In genomic region chr16:31453255-31454204, GRCh38 we compare ENCODE assay signal across 1 cellular context.
TF ChIP-seq lines count a peak whose summit lies in the region.

No MANE protein-coding gene starts in this region.

TF ChIP-seq in HEK293, 187 proteins besides CTCF, POLR2A, EP300 and RAD21 (continued from another document):
- TF ChIP-seq PRDM6 (tag by site-specific recombination; IDR thresholded peaks at IDR 0.05) (no peak), ZNF658 (tag by site-specific recombination; IDR thresholded peaks at IDR 0.05) (no peak), ZNF600 (tag by site-specific recombination; IDR thresholded peaks at IDR 0.05) (peak; percentile 88), ZNF324 (tag by site-specific recombination; IDR thresholded peaks at IDR 0.05) (peak; percentile 77; the same call in 1 of the 2 replicates), ZNF391 (tag by site-specific recombination; IDR thresholded peaks at IDR 0.05; ENCODE audit: borderline replicate concordance, low read depth) (peak; percentile 57; the same call in 1 of the 2 replicates), GLIS2 (tag by site-specific recombination; IDR thresholded peaks at IDR 0.05) (no peak), ZNF423 (tag by site-specific recombination; IDR thresholded peaks at IDR 0.05) (no peak), ZNF548 (tag by site-specific recombination; IDR thresholded peaks at IDR 0.05) (no peak; the same call in 1 of the 2 replicates), PRDM1 (tag by site-specific recombination; IDR thresholded peaks at IDR 0.05) (peak; percentile 98), OVOL3 (tag by site-specific recombination; IDR thresholded peaks at IDR 0.05) (no peak), ZNF175 (tag by site-specific recombination; IDR thresholded peaks at IDR 0.05) (no peak), PRDM10 (tag by site-specific recombination; IDR thresholded peaks at IDR 0.05) (peak; percentile 72), ZBTB26 (tag by site-specific recombination; optimal IDR thresholded peaks at IDR 0.05) (peak; percentile 11), ZNF513 (tag by site-specific recombination; IDR thresholded peaks at IDR 0.05) (no peak), ZNF23 (tag by site-specific recombination; IDR thresholded peaks at IDR 0.05; ENCODE audit: borderline replicate concordance) (no peak)
